Comparison of ENCODE assay signal across 8 cellular contexts in the genomic region with DNA sequence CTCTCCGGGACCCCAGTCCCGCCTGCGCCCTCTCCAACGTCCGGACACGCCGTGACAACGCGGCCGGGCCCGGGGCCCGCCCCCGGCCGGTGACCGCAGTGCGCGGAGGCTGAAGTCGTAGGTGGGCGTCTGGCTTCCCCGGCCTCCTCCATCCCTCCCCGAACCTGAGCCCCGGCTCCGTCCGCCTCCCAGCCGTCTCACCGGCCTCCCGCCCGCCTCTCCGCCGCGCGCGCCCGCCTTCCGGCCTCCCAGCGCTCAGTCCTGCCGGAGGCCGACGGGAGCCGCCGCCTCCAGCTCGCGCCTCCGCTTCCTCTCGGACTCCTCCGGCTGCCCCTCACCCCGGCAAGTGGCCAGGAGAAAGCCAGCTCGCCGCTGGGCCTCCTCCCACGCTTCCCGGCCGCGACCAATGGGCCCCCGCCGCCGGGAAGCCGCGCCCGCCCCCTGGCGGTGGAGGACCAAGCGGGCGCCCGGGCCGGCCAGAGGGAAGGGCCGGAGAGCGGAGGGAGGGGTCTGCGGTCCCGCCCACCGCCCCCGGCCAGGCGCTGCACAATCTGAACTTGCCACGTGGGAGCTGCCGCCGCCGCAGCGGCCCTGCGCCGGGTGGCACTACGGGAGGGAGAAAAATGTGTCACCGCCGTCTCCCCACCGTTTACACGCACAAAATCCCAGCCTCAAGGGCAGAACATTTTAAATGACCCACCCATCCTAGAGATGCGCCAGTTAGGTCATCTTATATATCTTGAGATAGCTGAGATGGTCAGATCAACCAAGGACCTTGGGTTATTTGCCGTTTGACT. TPM values are rescaled to one million over a fixed set of nuclear protein-coding genes. Genes with fewer than 3 reads are reported as not detected.
DNase-seq lines count a peak whose midpoint lies in the region; ATAC-seq and TF ChIP-seq lines count a peak whose summit lies in the region.

A gene with protein sequence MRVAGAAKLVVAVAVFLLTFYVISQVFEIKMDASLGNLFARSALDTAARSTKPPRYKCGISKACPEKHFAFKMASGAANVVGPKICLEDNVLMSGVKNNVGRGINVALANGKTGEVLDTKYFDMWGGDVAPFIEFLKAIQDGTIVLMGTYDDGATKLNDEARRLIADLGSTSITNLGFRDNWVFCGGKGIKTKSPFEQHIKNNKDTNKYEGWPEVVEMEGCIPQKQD (minus strand): TSS at position 348 of the 797 bp plus-strand sequence. CDS start 13,339 bp downstream, outside the sequence.

- peak; percentile 85 for ATAC-seq in HG03432 (IDR thresholded peaks at IDR 0.05; ENCODE audit: unreplicated experiment)

- peaks cover 16% of the 10 kb centered on the region for H3K4me1 ChIP-seq in BE2C

- no peaks in the 10 kb centered on the region for H3K9me3 ChIP-seq in BE2C

- H3K27me3 ChIP-seq in BE2C, result no peaks in the 10 kb centered on the region

- peaks cover 5% of the 10 kb centered on the region for H3K36me3 ChIP-seq in BE2C

- H3K4me3 ChIP-seq in BE2C (ENCODE audit: low read depth, low read length), result peak within 1 kb of the TSS; percentile 85
- peak within 1 kb of the TSS; percentile 92 for H3K4me3 ChIP-seq in coronary artery

- TF ChIP-seq CTCF in BE2C (IDR thresholded peaks at IDR 0.05; ENCODE audit: low read depth, low read length) (peak; percentile 59), coronary artery (IDR thresholded peaks at IDR 0.05) (peak; percentile 94)

- peak within 1 kb of the TSS; percentile 88 to 89 for H3K27ac ChIP-seq in coronary artery

- TF ChIP-seq POLR2A in GM19099 (IDR thresholded peaks at IDR 0.05; ENCODE audit: extremely low read depth, insufficient read length, low read depth), result peak; percentile 77

- peak; percentile 95 for DNase-seq in BE2C
- DNase-seq in NCI-H510A treated with DMSO at 0.1 percent for 48 hours (lab: John Stamatoyannopoulos, UW), result peak; percentile 66
- peak; percentile 90 for DNase-seq in activated CD4-positive, alpha-beta T cell treated with anti-CD3 and anti-CD28 coated beads for 48 hours
- DNase-seq in coronary artery (ENCODE audit: low spot score), result peak; percentile 94
- peak; percentile 97 for DNase-seq in left kidney (ENCODE audit: low read depth, low spot score)
- DNase-seq in stimulated activated CD4-positive, alpha-beta T cell treated with anti-CD3 and anti-CD28 coated beads, Interleukin-2, amount 100 ng/mL, for 24 hours, result peak; percentile 89

RNA-seq across cellular contexts. Expression of the gene that starts here (rescaled TPM):
- polyA plus RNA-seq in BE2C (2012; ENCODE audit: insufficient read depth, insufficient read length, low read depth), result 30.0 TPM

Comparison
In these comparisons a context has a peak if more than half of its experiments do, and no peak if none do; other contexts are left out.
1. Peak in every context shown above with its lines: DNase-seq, ATAC-seq, H3K4me3 ChIP-seq and H3K27ac ChIP-seq.